ENCODE assay signal across 8 cellular contexts in the genomic region with DNA sequence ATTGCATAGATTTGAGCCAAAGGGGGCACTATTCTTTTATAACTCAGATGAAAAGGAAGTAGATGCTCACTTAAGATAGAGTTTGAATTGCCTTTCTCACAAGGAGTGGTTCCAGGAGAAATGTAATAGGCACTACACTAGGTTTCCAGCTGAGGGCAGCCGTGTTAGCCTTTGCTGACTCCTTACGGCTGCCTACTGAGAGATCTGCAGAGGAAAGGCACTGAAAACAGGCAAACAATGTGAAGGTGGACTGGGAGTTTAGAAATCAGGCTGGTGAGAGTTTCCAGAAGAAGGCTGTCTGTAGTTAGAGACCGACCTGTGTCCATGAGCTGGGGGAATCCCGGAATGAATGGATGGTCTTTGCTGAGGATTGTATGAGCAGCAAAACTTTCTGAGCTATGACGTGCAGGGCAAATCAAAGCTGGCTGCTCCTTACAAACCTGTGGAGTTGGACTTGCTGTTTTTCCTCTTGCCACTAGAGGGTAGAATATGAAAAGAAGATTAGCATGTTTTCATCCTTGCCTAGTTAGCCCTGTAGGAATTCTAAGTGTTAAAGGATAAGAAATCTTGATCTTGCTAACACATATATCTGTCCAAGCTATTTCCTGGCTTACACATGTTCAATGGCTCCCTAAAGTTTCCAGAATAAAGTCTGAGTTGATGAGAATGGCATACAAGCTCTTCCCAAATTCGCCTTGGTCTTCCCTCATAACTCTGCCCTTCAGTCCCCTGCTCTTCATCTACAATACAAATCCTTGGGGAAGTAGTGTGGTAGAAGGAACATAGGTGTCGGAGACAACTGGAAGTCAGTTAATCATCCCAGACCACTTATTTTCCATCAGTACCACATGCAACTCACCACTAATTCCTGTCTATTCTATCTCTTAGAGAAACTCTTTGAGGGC.
DNase-seq lines count a peak whose midpoint lies in the region; ATAC-seq, FAIRE-seq and TF ChIP-seq lines count a peak whose summit lies in the region.

No MANE protein-coding gene starts in this region.

- H3K4me3 ChIP-seq in WI38 (ENCODE audit: low read depth, low read length), result peak overlapping the region; percentile 34

- peak; percentile 44 for TF ChIP-seq CTCF in WI38 (IDR thresholded peaks at IDR 0.05; ENCODE audit: low read depth, low read length)

- DNase-seq in COLO668 (lab: John Stamatoyannopoulos, UW; ENCODE audit: unreplicated experiment), result peak; percentile 6
- DNase-seq in NCI-H2227 (lab: John Stamatoyannopoulos, UW; ENCODE audit: unreplicated experiment), result peak; percentile 69
- DNase-seq in central memory CD4-positive, alpha-beta T cell, result peak; percentile 66
- peak; percentile 59 for DNase-seq in smooth muscle cell of the brain vasculature (ENCODE audit: low read depth, low spot score)

- ATAC-seq in HG02642 (IDR thresholded peaks at IDR 0.05; ENCODE audit: poor library complexity, unreplicated experiment) (peak; percentile 77), GM19395 (IDR thresholded peaks at IDR 0.05; ENCODE audit: unreplicated experiment) (no peak)

- peak; percentile 98 for FAIRE-seq in islet of Langerhans (lab: Jason Lieb, UNC)

Comparison
In these comparisons a context has a peak if more than half of its experiments do, and no peak if none do; other contexts are left out.
1. DNase-seq: peak in every context shown above with its lines; median percentile 69 in NCI-H2227; 66 in central memory CD4-positive, alpha-beta T cell; 59 in smooth muscle cell of the brain vasculature; 6 in COLO668.